Comparison of ENCODE assay signal across 8 cellular contexts in genomic region chr5:65925601-65926275, GRCh38. TPM values are rescaled to one million over a fixed set of nuclear protein-coding genes. Genes with fewer than 3 reads are reported as not detected.
DNase-seq lines count a peak whose midpoint lies in the region; ATAC-seq and TF ChIP-seq lines count a peak whose summit lies in the region.

No MANE protein-coding gene starts in this region.

- TF ChIP-seq CTCF in CD14-positive monocyte (IDR thresholded peaks at IDR 0.05) (peak; percentile 12), dorsolateral prefrontal cortex (IDR thresholded peaks at IDR 0.05 in 54 of 56, conservative IDR thresholded peaks at IDR 0.05 in 2 of 56; ENCODE audit: low read depth in 1 of 56, partially characterized antibody in 56 of 56) (peak in 42 of 56 donors; percentile 13 to 64 (median 41)), lower lobe of right lung (IDR thresholded peaks at IDR 0.05) (peak; percentile 20)

- no peaks in the 10 kb centered on the region for H3K36me3 ChIP-seq in lower lobe of right lung

- H3K4me3 Mint-ChIP-seq in CD14-positive monocyte: peak overlapping the region; percentile 83 to 88

- peak overlapping the region; percentile 56 to 98 (median 89) for H3K4me3 ChIP-seq in dorsolateral prefrontal cortex
- H3K4me3 ChIP-seq in lower lobe of right lung: peak overlapping the region; percentile 80

- peaks cover 44% of the 10 kb centered on the region for H3K4me1 Mint-ChIP-seq in CD14-positive monocyte

- peak; percentile 76 for ATAC-seq in HG03432 (IDR thresholded peaks at IDR 0.05; ENCODE audit: unreplicated experiment)
- ATAC-seq in lower lobe of right lung: peak; percentile 92 to 94

- H3K27me3 Mint-ChIP-seq in CD14-positive monocyte (ENCODE audit: low read depth in 3 of 3): peaks cover 4 to 11% (median 4%) of the 10 kb centered on the region in 3 donors

- peak overlapping the region; percentile 92 to 100 (median 99) for H3K27ac ChIP-seq in dorsolateral prefrontal cortex
- peak overlapping the region; percentile 100 for H3K27ac ChIP-seq in lower lobe of right lung

- H3K27me3 ChIP-seq in dorsolateral prefrontal cortex: no peaks in the 10 kb centered on the region
- H3K27me3 ChIP-seq in lower lobe of right lung (ENCODE audit: low read depth): no peaks in the 10 kb centered on the region

- intact Hi-C loops in CD14-positive monocyte (cut with micrococcal nuclease) (loop anchor here (5.0 to 10.0 kb wide), 3 partner anchors 101 to 219 kb away; partner anchors contain the start of genes NLN (in 2 of the 2), SGTB (in 2 of the 2) and SREK1 (in 1 of the 2)), dorsolateral prefrontal cortex (cut with DNase I) (loop anchor here (1.0 to 10.0 kb wide), 11 partner anchors 93 to 1161 kb away; partner anchors contain the start of genes SREK1 (in 2 of the 2), CWC27 (in 1 of the 2), SHLD3 (in 1 of the 2) and SREK1IP1 (in 1 of the 2)), lower lobe of right lung (cut with DNase I) (no loop called here)

- no peaks in the 10 kb centered on the region for H3K9me3 Mint-ChIP-seq in CD14-positive monocyte

- H3K27ac Mint-ChIP-seq in CD14-positive monocyte: peak overlapping the region; percentile 87 to 97 (median 94)

- H3K36me3 Mint-ChIP-seq in CD14-positive monocyte: peaks cover 11 to 15% of the 10 kb centered on the region in 2 donors

- peak; percentile 64 for DNase-seq in CD14-positive monocyte (ENCODE audit: low spot score)
- peak; percentile 80 for DNase-seq in GM19238 (ENCODE audit: insufficient read length, low spot score)
- peak; percentile 34 for DNase-seq in NCI-H510A treated with DMSO at 0.1 percent for 48 hours (lab: John Stamatoyannopoulos, UW)
- peak; percentile 80 for DNase-seq in activated CD4-positive, alpha-beta T cell treated with anti-CD3 and anti-CD28 coated beads, Interleukin-2, amount 50 U/mL, for 1 hour
- peak; percentile 42 to 92 (median 86) for DNase-seq in dorsolateral prefrontal cortex
- DNase-seq in lower lobe of right lung: peak; percentile 85
- peak; percentile 55 to 64 (median 63) for DNase-seq in stimulated activated CD4-positive, alpha-beta T cell treated with anti-CD3 and anti-CD28 coated beads, TNF-alpha, amount 100 ng/mL, for 1 hour (ENCODE audit: low read depth in 3 of 3, low spot score in 1 of 3)

- H3K4me1 ChIP-seq in lower lobe of right lung: peaks cover 24% of the 10 kb centered on the region

- no peaks in the 10 kb centered on the region for H3K9me3 ChIP-seq in lower lobe of right lung

RNA-seq across cellular contexts. Expression of gene ERBIN, which starts 0.6 kb away (rescaled TPM):
- polyA plus RNA-seq in CD14-positive monocyte: 10 to 100 TPM; 25.2 to 43.3 TPM
- total RNA-seq in dorsolateral prefrontal cortex (100 to 1,000 TPM in 108 of 120 experiments, 10 to 100 TPM in 12; 66.2 to 345 (median 150) TPM), lower lobe of right lung (68.2 TPM)

Comparison
In these comparisons a context has a peak if more than half of its experiments do, and no peak if none do; other contexts are left out.
1. Peak in every context shown above with its lines: DNase-seq, ATAC-seq, H3K4me3 ChIP-seq and H3K27ac ChIP-seq.
2. DNase-seq: peak in every context shown above with its lines; median percentile 86 in dorsolateral prefrontal cortex; 85 in lower lobe of right lung; 80 in GM19238; 80 in activated CD4-positive, alpha-beta T cell treated with anti-CD3 and anti-CD28 coated beads, Interleukin-2, amount 50 U/mL, for 1 hour; 64 in CD14-positive monocyte; 63 in stimulated activated CD4-positive, alpha-beta T cell treated with anti-CD3 and anti-CD28 coated beads, TNF-alpha, amount 100 ng/mL, for 1 hour; 34 in NCI-H510A treated with DMSO at 0.1 percent for 48 hours.